34 cellular contexts compared by ENCODE assay signal in the genomic region with DNA sequence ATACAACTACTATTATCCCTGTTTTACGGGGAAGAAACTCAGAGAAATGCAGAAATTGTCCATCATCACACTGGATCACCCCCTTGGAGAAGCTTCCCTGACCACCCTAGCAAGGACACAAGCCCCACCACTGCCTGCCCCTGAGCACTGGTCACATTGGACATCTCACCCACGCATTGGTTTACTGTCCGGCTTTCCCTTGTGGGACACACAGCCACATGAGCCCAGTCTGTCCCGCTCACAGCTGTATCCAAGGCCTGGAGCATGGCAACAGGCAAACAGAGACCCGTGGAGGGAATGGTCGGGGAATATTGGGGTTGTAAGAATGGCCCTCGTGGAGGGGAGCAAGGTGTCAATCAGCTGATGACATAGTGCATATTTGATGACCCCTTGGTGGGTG. TPM values are rescaled to one million over a fixed set of nuclear protein-coding genes. Genes with fewer than 3 reads are reported as not detected.
"Had no signal": no experiment of that assay in that cellular context is flagged by ENCODE, and none has a peak within 500 bp of the region (broad histone marks: within the 10 kb centered on the region; RNA-seq: fewer than 3 reads in every experiment).

No MANE protein-coding gene starts in this region.

- H3K4me3 Mint-ChIP-seq: activated B cell treated with CpG ODN at 0.5 μM for 24 hours; activated CD4-positive, alpha-beta memory T cell treated with anti-CD3 and anti-CD28 coated beads, Interleukin-2, amount 10 ng/mL, durations not matched to agents 7 days and 5 days; activated naive CD4-positive, alpha-beta T cell treated with anti-CD3 and anti-CD28 coated beads, Interleukin-2, amount 10 ng/mL, durations not matched to agents 7 days and 5 days; activated naive CD8-positive, alpha-beta T cell; activated naive CD8-positive, alpha-beta T cell treated with anti-CD3 and anti-CD28 coated beads, Interleukin-2, amount 50 U/mL, for 24 hours; activated T-cell treated with anti-CD3 and anti-CD28 coated beads, Interleukin-2, amount 50 U/mL, for 24 hours; central memory CD8-positive, alpha-beta T cell had no signal

- H3K27ac ChIP-seq: brain microvascular endothelial cell, Peyer's patch, VCaP had no signal

- H3K4me1 Mint-ChIP-seq: activated B cell treated with CpG ODN at 0.5 μM for 24 hours; activated CD4-positive, alpha-beta memory T cell treated with anti-CD3 and anti-CD28 coated beads, Interleukin-2, amount 10 ng/mL, durations not matched to agents 7 days and 5 days; activated naive CD4-positive, alpha-beta T cell treated with anti-CD3 and anti-CD28 coated beads, Interleukin-2, amount 10 ng/mL, durations not matched to agents 7 days and 5 days; activated naive CD8-positive, alpha-beta T cell treated with anti-CD3 and anti-CD28 coated beads, Interleukin-2, amount 50 U/mL, for 24 hours; central memory CD8-positive, alpha-beta T cell had no signal

- H3K9me3 Mint-ChIP-seq: activated B cell treated with CpG ODN at 0.5 μM for 24 hours; activated CD4-positive, alpha-beta memory T cell treated with anti-CD3 and anti-CD28 coated beads, Interleukin-2, amount 10 ng/mL, durations not matched to agents 7 days and 5 days; activated naive CD4-positive, alpha-beta T cell treated with anti-CD3 and anti-CD28 coated beads, Interleukin-2, amount 10 ng/mL, durations not matched to agents 7 days and 5 days; activated naive CD8-positive, alpha-beta T cell treated with anti-CD3 and anti-CD28 coated beads, Interleukin-2, amount 50 U/mL, for 24 hours; activated T-cell treated with anti-CD3 and anti-CD28 coated beads, Interleukin-2, amount 50 U/mL, for 24 hours; activated T-helper 2 cell treated with anti-CD3 and anti-CD28 coated beads, Interferon-gamma antibody, Interleukin-2, Interleukin-4, amounts not matched to agents 10 μg/mL and 5 μg/mL and 100 μg/mL, durations not matched to agents 14 hours and 24 hours and 36 hours; central memory CD8-positive, alpha-beta T cell had no signal

- H3K27me3 ChIP-seq: brain microvascular endothelial cell, Peyer's patch had no signal

- H3K9me3 ChIP-seq: Peyer's patch had no signal

- H3K36me3 Mint-ChIP-seq: activated naive CD4-positive, alpha-beta T cell treated with anti-CD3 and anti-CD28 coated beads, Interleukin-2, amount 10 ng/mL, durations not matched to agents 7 days and 5 days; activated naive CD8-positive, alpha-beta T cell had no signal

- ATAC-seq: activated naive CD8-positive, alpha-beta T cell treated with anti-CD3 and anti-CD28 coated beads, Interleukin-2, amount 50 U/mL, for 24 hours; PC-3 had no signal

- H3K27ac Mint-ChIP-seq: activated B cell treated with CpG ODN at 0.5 μM for 24 hours; activated CD4-positive, alpha-beta memory T cell treated with anti-CD3 and anti-CD28 coated beads, Interleukin-2, amount 10 ng/mL, durations not matched to agents 7 days and 5 days; activated naive CD4-positive, alpha-beta T cell treated with anti-CD3 and anti-CD28 coated beads, Interleukin-2, amount 10 ng/mL, durations not matched to agents 7 days and 5 days; activated naive CD8-positive, alpha-beta T cell; activated naive CD8-positive, alpha-beta T cell treated with anti-CD3 and anti-CD28 coated beads, Interleukin-2, amount 50 U/mL, for 24 hours; activated T-cell treated with anti-CD3 and anti-CD28 coated beads, Interleukin-2, amount 50 U/mL, for 24 hours; activated T-helper 2 cell treated with anti-CD3 and anti-CD28 coated beads, Interferon-gamma antibody, Interleukin-2, Interleukin-4, amounts not matched to agents 10 μg/mL and 5 μg/mL and 100 μg/mL, durations not matched to agents 14 hours and 24 hours and 36 hours had no signal

- DNase-seq: activated B cell treated with CpG ODN at 0.5 μM for 24 hours; activated CD4-positive, alpha-beta memory T cell treated with anti-CD3 and anti-CD28 coated beads, Interleukin-2, amount 10 ng/mL, durations not matched to agents 7 days and 5 days; activated CD4-positive, alpha-beta T cell treated with anti-CD3 and anti-CD28 coated beads for 4 hours; activated CD4-positive, CD25-positive, alpha-beta regulatory T cell treated with anti-CD3 and anti-CD28 coated beads, Interleukin-2, amount 50 U/mL, for 72 hours; activated naive CD4-positive, alpha-beta T cell treated with anti-CD3 and anti-CD28 coated beads, Interleukin-2, amount 10 ng/mL, durations not matched to agents 7 days and 5 days; activated naive CD8-positive, alpha-beta T cell treated with anti-CD3 and anti-CD28 coated beads, Interleukin-2, amount 50 U/mL, for 24 hours; activated T-cell treated with anti-CD3 and anti-CD28 coated beads, Interleukin-2, amount 50 U/mL, for 24 hours; anterior cingulate cortex; brain microvascular endothelial cell; Kasumi-1; KG1; MM.1S; MV-4-11; NCI-H1092; NCI-H1436 treated with DMSO at 0.1 percent for 48 hours; NCI-H1694 treated with DMSO at 0.1 percent for 48 hours; NCI-H2029; NCI-H345; NCI-H524 treated with DMSO at 0.1 percent for 48 hours; NK-92 treated with Interleukin-12 subunit alpha and Interleukin-12 subunit beta, amount 100 ng/mL, for 24 hours; PC-3; Peyer's patch; RPMI8226; SIG-M5; SW 1271; T-helper 1 cell; T-helper 2 cell; T-helper 9 cell had no signal

- H3K36me3 ChIP-seq: brain microvascular endothelial cell, Peyer's patch had no signal

- H3K4me3 ChIP-seq: Peyer's patch had no signal

RNA-seq across cellular contexts. Expression of gene FGF3, which starts 42.7 kb away (rescaled TPM):
- total RNA-seq: activated B cell treated with CpG ODN at 0.5 μM for 24 hours; activated CD4-positive, alpha-beta memory T cell treated with anti-CD3 and anti-CD28 coated beads, Interleukin-2, amount 10 ng/mL, durations not matched to agents 7 days and 5 days; activated CD8-positive, alpha-beta memory T cell treated with anti-CD3 and anti-CD28 coated beads for 36 hours; activated T-helper 2 cell treated with anti-CD3 and anti-CD28 coated beads, Interferon-gamma antibody, Interleukin-2, Interleukin-4, amounts not matched to agents 10 μg/mL and 5 μg/mL and 100 μg/mL, durations not matched to agents 14 hours and 24 hours and 36 hours; NCI-H460; PC-3; Peyer's patch had no signal
